ENCODE assay signal across 24 cellular contexts in the genomic region with DNA sequence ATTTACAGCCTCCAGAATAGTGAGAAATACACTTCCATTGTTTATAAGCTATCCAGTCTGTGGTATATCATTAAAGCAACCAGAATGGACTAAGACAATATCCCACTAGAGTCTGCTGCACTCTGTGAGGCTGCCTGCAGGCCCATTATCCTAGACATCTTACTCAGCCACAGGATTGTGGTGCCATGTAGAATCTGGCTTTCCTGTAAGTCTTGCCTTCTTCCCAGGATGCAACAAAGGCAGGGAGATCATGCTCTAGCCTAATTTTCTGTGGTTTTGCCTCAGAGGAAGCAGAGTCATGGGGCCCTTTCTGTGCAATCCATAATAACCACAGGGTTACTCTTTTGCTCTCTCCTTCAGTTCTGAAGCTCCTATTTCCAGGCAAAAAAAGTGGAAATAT.
"Had no signal": no experiment of that assay in that cellular context is flagged by ENCODE, and none has a peak within 500 bp of the region (broad histone marks: within the 10 kb centered on the region; RNA-seq: fewer than 3 reads in every experiment).

No MANE protein-coding gene starts in this region.

- H3K36me3 ChIP-seq: gastroesophageal sphincter, heart left ventricle, left lung, pancreas, right lobe of liver, stomach, thoracic aorta, tibial nerve, upper lobe of left lung had no signal

- H3K4me3 ChIP-seq: dorsolateral prefrontal cortex, gastroesophageal sphincter, heart left ventricle, hepatocyte, left lung, pancreas, right lobe of liver, stomach, thoracic aorta, tibial nerve, upper lobe of left lung had no signal

- H3K27me3 Mint-ChIP-seq: naive thymus-derived CD8-positive, alpha-beta T cell had no signal

- H3K4me3 Mint-ChIP-seq: naive thymus-derived CD8-positive, alpha-beta T cell; nephron progenitor cell had no signal

- H3K4me2 ChIP-seq: hepatocyte had no signal

- H3K4me1 ChIP-seq: heart left ventricle, left lung, pancreas had no signal

- H3K27ac Mint-ChIP-seq: naive thymus-derived CD8-positive, alpha-beta T cell; nephron progenitor cell had no signal

- H3K9me3 ChIP-seq: gastroesophageal sphincter, heart left ventricle, left lung, pancreas, right lobe of liver, stomach, thoracic aorta, tibial nerve, upper lobe of left lung had no signal

- DNase-seq: dorsolateral prefrontal cortex; effector CD4-positive, alpha-beta T cell; heart left ventricle; left cardiac atrium; left lung; mesendoderm; midbrain; naive thymus-derived CD8-positive, alpha-beta T cell; nephron progenitor cell; occipital lobe; pancreas; right lobe of liver; small intestine; stimulated activated CD4-positive, alpha-beta T cell treated with anti-CD3 and anti-CD28 coated beads, Interleukin-12 subunit alpha, Interleukin-12 subunit beta, amount 100 ng/mL, for 4 hours; stimulated activated CD4-positive, alpha-beta T cell treated with anti-CD3 and anti-CD28 coated beads, Interleukin-1b, Interleukin-23, amount 100 ng/mL, for 48 hours; stimulated activated CD4-positive, alpha-beta T cell treated with anti-CD3 and anti-CD28 coated beads, Interleukin-4, amount 100 ng/mL, for 1 hour; stimulated activated CD8-positive, alpha-beta memory T cell treated with anti-CD3 and anti-CD28 coated beads, Interleukin-4, amount 100 ng/mL, for 48 hours; stimulated activated naive CD4-positive, alpha-beta T cell; stomach; upper lobe of left lung had no signal

- H2AFZ ChIP-seq: hepatocyte had no signal

- H3K9me3 Mint-ChIP-seq: nephron progenitor cell had no signal

- H3K27ac ChIP-seq: dorsolateral prefrontal cortex, gastroesophageal sphincter, heart left ventricle, hepatocyte, left lung, pancreas, stomach, thoracic aorta, tibial nerve, upper lobe of left lung had no signal

- ATAC-seq: gastroesophageal sphincter; heart left ventricle; left cardiac atrium; left lung; naive thymus-derived CD8-positive, alpha-beta T cell; pancreas had no signal

- H3K36me3 Mint-ChIP-seq: naive thymus-derived CD8-positive, alpha-beta T cell had no signal

- H3K27me3 ChIP-seq: dorsolateral prefrontal cortex, gastroesophageal sphincter, heart left ventricle, hepatocyte, left lung, pancreas, right lobe of liver, stomach, tibial nerve, upper lobe of left lung had no signal

- H3K4me1 Mint-ChIP-seq: naive thymus-derived CD8-positive, alpha-beta T cell had no signal
